Comparison of ENCODE assay signal across 7 cellular contexts in genomic region chr11:76770642-76771445, GRCh38. TPM values are rescaled to one million over a fixed set of nuclear protein-coding genes. Genes with fewer than 3 reads are reported as not detected.
DNase-seq lines count a peak whose midpoint lies in the region; ATAC-seq, FAIRE-seq and TF ChIP-seq lines count a peak whose summit lies in the region.

No MANE protein-coding gene starts in this region.

- no peak overlapping the region for H3K27ac Mint-ChIP-seq in activated T-helper 1 cell treated with anti-CD3 and anti-CD28 coated beads, Interleukin-12 subunit alpha, Interleukin-12 subunit beta, Interleukin-2, Interleukin-4 antibody, amounts not matched to agents 30 ng/mL and 10 ng/mL and 1 ng/mL, durations not matched to agents 14 hours and 24 hours and 36 hours

- H3K4me1 ChIP-seq in transverse colon: peaks cover 46 to 67% (median 58%) of the 10 kb centered on the region in 4 donors

- FAIRE-seq in HTR-8/SVneo (lab: Jason Lieb, UNC): peak; percentile 76

- TF ChIP-seq POLR2A in transverse colon (IDR thresholded peaks at IDR 0.05): no peak

- H3K27ac ChIP-seq in transverse colon: peak overlapping the region; percentile 87 to 91 (median 88)

- 20 to 26% methylated on average over 1 to 5 of the region's 6 CpGs for WGBS in transverse colon (ENCODE audit: low coverage in 1 of 2), 2 donors

- peaks cover 43% of the 10 kb centered on the region for H3K4me1 Mint-ChIP-seq in activated T-helper 1 cell treated with anti-CD3 and anti-CD28 coated beads, Interleukin-12 subunit alpha, Interleukin-12 subunit beta, Interleukin-2, Interleukin-4 antibody, amounts not matched to agents 30 ng/mL and 10 ng/mL and 1 ng/mL, durations not matched to agents 14 hours and 24 hours and 36 hours (ENCODE audit: low read depth)

- no peak for ATAC-seq in HG03432 (IDR thresholded peaks at IDR 0.05; ENCODE audit: unreplicated experiment)
- ATAC-seq in GM19463 (IDR thresholded peaks at IDR 0.05; ENCODE audit: unreplicated experiment): no peak

- H3K9me3 Mint-ChIP-seq in activated T-helper 1 cell treated with anti-CD3 and anti-CD28 coated beads, Interleukin-12 subunit alpha, Interleukin-12 subunit beta, Interleukin-2, Interleukin-4 antibody, amounts not matched to agents 30 ng/mL and 10 ng/mL and 1 ng/mL, durations not matched to agents 14 hours and 24 hours and 36 hours: peaks cover 2% of the 10 kb centered on the region

- no peak for TF ChIP-seq EP300 in transverse colon (IDR thresholded peaks at IDR 0.05; ENCODE audit: low read depth)

- intact Hi-C loops in transverse colon (cut with DNase I; ENCODE audit: low total_unique reads): no loop called here
- intact Hi-C loops in activated T-helper 1 cell treated with anti-CD3 and anti-CD28 coated beads, Interleukin-12 subunit alpha, Interleukin-12 subunit beta, Interleukin-2, Interleukin-4 antibody, amounts not matched to agents 30 ng/mL and 10 ng/mL and 1 ng/mL, durations not matched to agents 14 hours and 24 hours and 36 hours (cut with micrococcal nuclease): no loop called here

- peaks cover under 1 to 5% of the 10 kb centered on the region in 2 donors for H3K9me3 ChIP-seq in transverse colon

- H3K4me3 Mint-ChIP-seq in activated T-helper 1 cell treated with anti-CD3 and anti-CD28 coated beads, Interleukin-12 subunit alpha, Interleukin-12 subunit beta, Interleukin-2, Interleukin-4 antibody, amounts not matched to agents 30 ng/mL and 10 ng/mL and 1 ng/mL, durations not matched to agents 14 hours and 24 hours and 36 hours: no peak overlapping the region

- H3K36me3 Mint-ChIP-seq in activated T-helper 1 cell treated with anti-CD3 and anti-CD28 coated beads, Interleukin-12 subunit alpha, Interleukin-12 subunit beta, Interleukin-2, Interleukin-4 antibody, amounts not matched to agents 30 ng/mL and 10 ng/mL and 1 ng/mL, durations not matched to agents 14 hours and 24 hours and 36 hours (ENCODE audit: low read depth): no peaks in the 10 kb centered on the region

- no peaks in the 10 kb centered on the region for H3K27me3 ChIP-seq in transverse colon

- H3K4me3 ChIP-seq in transverse colon: no peak overlapping the region

- DNase-seq in HTR-8/SVneo (ENCODE audit: insufficient read length, low spot score): peak; percentile 73
- DNase-seq in astrocyte of the hippocampus (ENCODE audit: low read depth, low spot score): peak; percentile 91
- DNase-seq in left kidney (ENCODE audit: low read depth, low spot score): peak; percentile 73
- peak; percentile 67 for DNase-seq in transverse colon
- DNase-seq in activated T-helper 1 cell treated with anti-CD3 and anti-CD28 coated beads, Interleukin-12 subunit alpha, Interleukin-12 subunit beta, Interleukin-2, Interleukin-4 antibody, amounts not matched to agents 30 ng/mL and 10 ng/mL and 1 ng/mL, durations not matched to agents 14 hours and 24 hours and 36 hours (ENCODE audit: low spot score): no peak

- no peak for TF ChIP-seq CTCF in transverse colon (IDR thresholded peaks at IDR 0.05)

- in situ Hi-C loops in transverse colon (cut with MboI; ENCODE audit: low pct_ligation_motif_present in 1 of 4, low pct_unique_long_range_greater_than_20kb in 1 of 4, low sequenced_read_pairs in 3 of 4): no loop called here

- peaks cover 4% of the 10 kb centered on the region for H3K27me3 Mint-ChIP-seq in activated T-helper 1 cell treated with anti-CD3 and anti-CD28 coated beads, Interleukin-12 subunit alpha, Interleukin-12 subunit beta, Interleukin-2, Interleukin-4 antibody, amounts not matched to agents 30 ng/mL and 10 ng/mL and 1 ng/mL, durations not matched to agents 14 hours and 24 hours and 36 hours (ENCODE audit: insufficient read depth)

- no peaks in the 10 kb centered on the region for H3K36me3 ChIP-seq in transverse colon

RNA-seq across cellular contexts. Expression of gene TSKU, which starts 12.3 kb away (rescaled TPM):
- total RNA-seq in transverse colon: 10 to 100 TPM; 32.0 to 80.7 (median 63.4) TPM
- 0.91 and 1.1 TPM in 2 replicates for total RNA-seq in activated T-helper 1 cell treated with anti-CD3 and anti-CD28 coated beads, Interleukin-12 subunit alpha, Interleukin-12 subunit beta, Interleukin-2, Interleukin-4 antibody, amounts not matched to agents 30 ng/mL and 10 ng/mL and 1 ng/mL, durations not matched to agents 14 hours and 24 hours and 36 hours

Comparison
In these comparisons a context has a peak if more than half of its experiments do, and no peak if none do; other contexts are left out.
1. RNA of gene TSKU, which starts 12.3 kb away (total RNA-seq): 32.0 to 80.7 TPM in transverse colon; 0.91 to 1.1 TPM in activated T-helper 1 cell treated with anti-CD3 and anti-CD28 coated beads, Interleukin-12 subunit alpha, Interleukin-12 subunit beta, Interleukin-2, Interleukin-4 antibody, amounts not matched to agents 30 ng/mL and 10 ng/mL and 1 ng/mL, durations not matched to agents 14 hours and 24 hours and 36 hours; every median in the first group is over 10 times any median in the second.